Comparison of ENCODE assay signal across 16 cellular contexts in the genomic region with DNA sequence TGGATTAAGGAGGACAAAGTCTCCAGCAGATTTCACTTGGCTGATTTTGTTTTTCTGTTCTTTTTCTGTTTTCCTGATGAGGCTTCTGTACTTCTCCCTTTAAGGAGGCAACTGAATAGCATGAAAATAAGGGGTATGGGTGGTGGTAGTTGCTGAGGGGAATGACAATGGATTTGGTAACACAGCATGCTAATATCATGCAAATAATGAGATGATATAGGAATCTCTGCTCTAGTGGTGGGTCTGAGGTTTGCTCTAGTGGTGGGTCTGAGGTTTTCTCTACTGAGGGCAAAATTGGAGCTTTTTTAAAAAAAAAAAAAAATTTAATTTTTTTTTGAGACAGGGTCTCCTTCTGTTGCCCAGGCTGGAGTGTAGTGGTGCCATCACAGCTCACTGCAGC.
"Had no signal": no experiment of that assay in that cellular context is flagged by ENCODE, and none has a peak within 500 bp of the region (broad histone marks: within the 10 kb centered on the region; RNA-seq: fewer than 3 reads in every experiment).

No MANE protein-coding gene starts in this region.

- H3K9me3 Mint-ChIP-seq: activated T-cell treated with anti-CD3 and anti-CD28 coated beads, Interleukin-2, amount 50 U/mL, for 4 hours; brain; stimulated activated naive CD8-positive, alpha-beta T cell treated with anti-CD3 and anti-CD28 coated beads, Interleukin-15, Interleukin-2, amounts not matched to agents 100 ng/mL and 50 ng/mL, for 24 hours had no signal

- H3K4me3 Mint-ChIP-seq: activated CD8-positive, alpha-beta memory T cell treated with anti-CD3 and anti-CD28 coated beads, Interleukin-2, amount 10 ng/mL, durations not matched to agents 7 days and 5 days; activated naive CD8-positive, alpha-beta T cell; activated T-cell treated with anti-CD3 and anti-CD28 coated beads, Interleukin-2, amount 50 U/mL, for 4 hours; brain; stimulated activated naive CD8-positive, alpha-beta T cell treated with anti-CD3 and anti-CD28 coated beads, Interleukin-15, Interleukin-2, amounts not matched to agents 100 ng/mL and 50 ng/mL, for 24 hours had no signal

- H3K4me1 ChIP-seq: testis had no signal

- DNase-seq: activated CD4-positive, alpha-beta T cell treated with anti-CD3 and anti-CD28 coated beads, Interleukin-2, amount 50 U/mL, for 4 hours; activated CD4-positive, CD25-positive, alpha-beta regulatory T cell treated with anti-CD3 and anti-CD28 coated beads, Interleukin-2, amount 50 U/mL, for 72 hours; activated CD8-positive, alpha-beta memory T cell treated with anti-CD3 and anti-CD28 coated beads, Interleukin-2, amount 10 ng/mL, durations not matched to agents 7 days and 5 days; activated gamma-delta T cell; activated T-cell treated with anti-CD3 and anti-CD28 coated beads, Interleukin-2, amount 50 U/mL, for 4 hours; amygdala; esophagus squamous epithelium; foreskin keratinocyte; head of caudate nucleus; islet precursor cell; left ventricle myocardium superior; midbrain; testis had no signal

- H3K36me3 Mint-ChIP-seq: activated CD8-positive, alpha-beta memory T cell treated with anti-CD3 and anti-CD28 coated beads, Interleukin-2, amount 10 ng/mL, durations not matched to agents 7 days and 5 days had no signal

- H3K9me3 ChIP-seq: esophagus squamous epithelium, testis had no signal

- H3K27ac ChIP-seq: foreskin keratinocyte, testis had no signal

- ATAC-seq: activated CD8-positive, alpha-beta memory T cell treated with anti-CD3 and anti-CD28 coated beads, Interleukin-2, amount 10 ng/mL, durations not matched to agents 7 days and 5 days; activated T-cell treated with anti-CD3 and anti-CD28 coated beads, Interleukin-2, amount 50 U/mL, for 4 hours; foreskin keratinocyte; left ventricle myocardium superior had no signal

- H3K27me3 ChIP-seq: esophagus squamous epithelium, foreskin keratinocyte, testis had no signal

- H3K4me3 ChIP-seq: esophagus squamous epithelium, testis had no signal

- H3K36me3 ChIP-seq: esophagus squamous epithelium had no signal

- H3K27me3 Mint-ChIP-seq: activated CD8-positive, alpha-beta memory T cell treated with anti-CD3 and anti-CD28 coated beads, Interleukin-2, amount 10 ng/mL, durations not matched to agents 7 days and 5 days; brain; stimulated activated naive CD8-positive, alpha-beta T cell treated with anti-CD3 and anti-CD28 coated beads, Interleukin-15, Interleukin-2, amounts not matched to agents 100 ng/mL and 50 ng/mL, for 24 hours had no signal

- H3K27ac Mint-ChIP-seq: activated CD8-positive, alpha-beta memory T cell treated with anti-CD3 and anti-CD28 coated beads, Interleukin-2, amount 10 ng/mL, durations not matched to agents 7 days and 5 days; activated naive CD8-positive, alpha-beta T cell; brain; stimulated activated naive CD8-positive, alpha-beta T cell treated with anti-CD3 and anti-CD28 coated beads, Interleukin-15, Interleukin-2, amounts not matched to agents 100 ng/mL and 50 ng/mL, for 24 hours had no signal
